Comparison of ENCODE assay signal across 1 cellular context in genomic region chr7:105350906-105351305, GRCh38.
TF ChIP-seq lines count a peak whose summit lies in the region.

No MANE protein-coding gene starts in this region.

TF ChIP-seq in SK-N-SH, 30 proteins besides CTCF, POLR2A, EP300 and RAD21 (continued from another document):
- TF ChIP-seq USF1 (IDR thresholded peaks at IDR 0.05; ENCODE audit: borderline replicate concordance, low read depth): no peak
- TF ChIP-seq RXRA (IDR thresholded peaks at IDR 0.05; ENCODE audit: borderline replicate concordance, low read depth): no peak
- TF ChIP-seq FOXJ3 (CRISPR knock-in tag; IDR thresholded peaks at IDR 0.05): no peak
- no peak for TF ChIP-seq TCF12 (IDR thresholded peaks at IDR 0.05)
- no peak for TF ChIP-seq RFX5 (IDR thresholded peaks at IDR 0.05; ENCODE audit: low read length)
- TF ChIP-seq NRF1 (IDR thresholded peaks at IDR 0.05; ENCODE audit: low read depth, low read length): no peak
- no peak for TF ChIP-seq MAX (IDR thresholded peaks at IDR 0.05; ENCODE audit: low read depth)
- TF ChIP-seq CHD2 (IDR thresholded peaks at IDR 0.05; ENCODE audit: low read length, partially characterized antibody): no peak
- TF ChIP-seq PBX3 (IDR thresholded peaks at IDR 0.05): no peak
- no peak for TF ChIP-seq FOXM1 (IDR thresholded peaks at IDR 0.05; ENCODE audit: low read depth)
- TF ChIP-seq ELF1 (IDR thresholded peaks at IDR 0.05): no peak
- TF ChIP-seq SIN3A (IDR thresholded peaks at IDR 0.05; ENCODE audit: borderline replicate concordance, low read depth, low read length): no peak
- no peak for TF ChIP-seq IRF3 (IDR thresholded peaks at IDR 0.05; ENCODE audit: low read depth, low read length)
- TF ChIP-seq FOSL2 (IDR thresholded peaks at IDR 0.05; ENCODE audit: borderline replicate concordance, low read depth): no peak
- no peak for TF ChIP-seq ZBTB33 (IDR thresholded peaks at IDR 0.05; ENCODE audit: borderline replicate concordance, low read depth)
